1 cellular context compared by ENCODE assay signal in the genomic region with DNA sequence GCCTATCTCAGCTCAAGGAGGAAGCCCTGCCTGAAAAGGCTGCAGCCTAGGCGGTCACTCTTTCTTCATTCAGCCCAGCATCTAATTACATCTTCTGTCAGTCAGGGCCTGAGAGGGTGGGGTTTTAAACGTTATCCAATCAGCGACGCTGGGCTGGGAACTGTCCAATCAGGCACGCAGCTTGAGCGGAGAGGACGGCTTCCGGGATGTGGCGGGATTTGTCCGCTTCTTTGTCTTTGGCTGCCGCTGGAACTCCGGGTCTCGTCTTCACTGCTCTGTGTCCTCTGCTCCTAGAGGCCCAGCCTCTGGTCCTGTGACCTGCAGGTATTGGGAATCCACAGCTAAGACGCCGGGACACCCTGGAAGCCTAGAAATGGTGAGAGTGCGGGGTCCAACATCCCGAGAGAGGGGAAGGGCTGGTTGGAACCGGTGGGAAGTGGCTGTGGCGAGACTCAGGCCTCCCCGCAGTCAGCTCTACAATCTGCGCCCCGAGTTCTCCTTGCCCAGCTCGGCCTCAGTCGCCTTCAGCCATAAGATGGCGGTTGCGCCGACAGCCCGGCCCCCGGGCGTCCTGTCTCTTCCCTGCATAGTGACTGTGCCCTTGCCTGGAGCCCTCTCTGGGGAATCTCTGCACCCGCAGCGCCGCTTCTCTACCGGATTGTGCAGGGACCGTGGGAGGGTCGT.
TF ChIP-seq lines count a peak whose summit lies in the region.

Gene ZNF738 (plus strand): TSS at position 233 of the 684 bp plus-strand sequence. CDS start 141 bp downstream, at position 374.

TF ChIP-seq in SK-N-SH, 30 proteins besides CTCF, POLR2A, EP300 and RAD21:
- TF ChIP-seq SIN3A (IDR thresholded peaks at IDR 0.05; ENCODE audit: borderline replicate concordance, low read depth, low read length) (0 out of 2 replicates have a peak, but pooled peaks have one; percentile 26), RFX5 (IDR thresholded peaks at IDR 0.05; ENCODE audit: low read length) (peak; percentile 74), USF2 (IDR thresholded peaks at IDR 0.05; ENCODE audit: borderline replicate concordance, low read depth, low read length) (no peak), GABPA (IDR thresholded peaks at IDR 0.05; ENCODE audit: low read depth) (peak; percentile 65), NFIC (IDR thresholded peaks at IDR 0.05; ENCODE audit: borderline replicate concordance) (no peak), FOXJ3 (CRISPR knock-in tag; IDR thresholded peaks at IDR 0.05) (no peak), MXI1 (IDR thresholded peaks at IDR 0.05; ENCODE audit: low read depth, low read length) (peak; percentile 54), YY1 (IDR thresholded peaks at IDR 0.05; ENCODE audit: low read depth) (peak; percentile 82), IRF3 (IDR thresholded peaks at IDR 0.05; ENCODE audit: low read depth, low read length) (peak; percentile 56), TCF12 (IDR thresholded peaks at IDR 0.05) (no peak), FOSL2 (IDR thresholded peaks at IDR 0.05; ENCODE audit: borderline replicate concordance, low read depth) (no peak), PBX3 (IDR thresholded peaks at IDR 0.05) (peak; percentile 94), POLR2AphosphoS5 (IDR thresholded peaks at IDR 0.05; ENCODE audit: low read depth, low read length) (peak; percentile 83), TAF1 (IDR thresholded peaks at IDR 0.05; ENCODE audit: borderline replicate concordance, low read depth, low read length) (peak; percentile 53; the same call in 1 of the 2 replicates), SMC3 (IDR thresholded peaks at IDR 0.05; ENCODE audit: low read depth, low read length) (0 out of 2 replicates have a peak, but pooled peaks have one; percentile 3), EZH2phosphoT487 (IDR thresholded peaks at IDR 0.05; ENCODE audit: borderline replicate concordance, low read depth) (no peak), ELF1 (IDR thresholded peaks at IDR 0.05) (peak; percentile 77), MAX (IDR thresholded peaks at IDR 0.05; ENCODE audit: low read depth) (0 out of 2 replicates have a peak, but pooled peaks have one; percentile 47), REST (IDR thresholded peaks at IDR 0.05; ENCODE audit: low read depth, low read length) (no peak; the same call in 1 of the 2 replicates), FOXM1 (IDR thresholded peaks at IDR 0.05; ENCODE audit: low read depth) (no peak)
- TF ChIP-seq, protein P1, sequence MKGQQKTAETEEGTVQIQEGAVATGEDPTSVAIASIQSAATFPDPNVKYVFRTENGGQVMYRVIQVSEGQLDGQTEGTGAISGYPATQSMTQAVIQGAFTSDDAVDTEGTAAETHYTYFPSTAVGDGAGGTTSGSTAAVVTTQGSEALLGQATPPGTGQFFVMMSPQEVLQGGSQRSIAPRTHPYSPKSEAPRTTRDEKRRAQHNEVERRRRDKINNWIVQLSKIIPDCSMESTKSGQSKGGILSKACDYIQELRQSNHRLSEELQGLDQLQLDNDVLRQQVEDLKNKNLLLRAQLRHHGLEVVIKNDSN (IDR thresholded peaks at IDR 0.05; ENCODE audit: borderline replicate concordance, low read depth), result 0 out of 2 replicates have a peak, but pooled peaks have one; percentile 17
TF ChIP-seq in SK-N-SH: peak in this region for 13.
